Comparison of ENCODE assay signal across 12 cellular contexts in genomic region chr19:45815501-45816216, GRCh38. TPM values are rescaled to one million over a fixed set of nuclear protein-coding genes. Genes with fewer than 3 reads are reported as not detected.
DNase-seq lines count a peak whose midpoint lies in the region; ATAC-seq, FAIRE-seq and TF ChIP-seq lines count a peak whose summit lies in the region.
"Had no signal": no experiment of that assay in that cellular context is flagged by ENCODE, and none has a peak within 500 bp of the region (broad histone marks: within the 10 kb centered on the region; RNA-seq: fewer than 3 reads in every experiment).

No MANE protein-coding gene starts in this region.

- ATAC-seq in K562 (no peak), psoas muscle (no peak), HG02798 (IDR thresholded peaks at IDR 0.05; ENCODE audit: poor library complexity, unreplicated experiment) (no peak)
- ATAC-seq: gastroesophageal sphincter had no signal

- no peaks in the 10 kb centered on the region for H3K79me2 ChIP-seq in K562 (ENCODE audit: control insufficient read depth, insufficient read depth, low read length)

- no peak for TF ChIP-seq RAD21 in K562 (CRISPR knock-in tag; conservative IDR thresholded peaks at IDR 0.05 in 1 of 2, IDR thresholded peaks at IDR 0.05 in 1 of 2)

- peak overlapping the region; percentile 78 for H3K4me3 ChIP-seq in H7 (ENCODE audit: insufficient read depth, low read depth, low read length)
- no peak overlapping the region for H3K4me3 ChIP-seq in K562
- peak overlapping the region; percentile 65 for H3K4me3 ChIP-seq in iPS-18a (ENCODE audit: low read length)
- peak overlapping the region; percentile 49 for H3K4me3 ChIP-seq in psoas muscle

- no peak overlapping the region for H2AFZ ChIP-seq in K562 (ENCODE audit: low read depth, low read length)

- H3K36me3 ChIP-seq in H7 (replicated peaks; ENCODE audit: control insufficient read depth, insufficient read depth, low read length) (peaks cover 6% of the 10 kb centered on the region), K562 (ENCODE audit: control insufficient read depth, insufficient read depth, low read length) (peaks cover 34% of the 10 kb centered on the region; the same call in 2 of the 3 replicates), iPS-18a (ENCODE audit: control insufficient read depth, low read depth, low read length) (no peaks in the 10 kb centered on the region), psoas muscle (ENCODE audit: insufficient read depth in 1 of 2, low read depth in 1 of 2) (peaks cover 0 to 13% of the 10 kb centered on the region in 2 donors)

- TF ChIP-seq EP300 in K562 (IDR thresholded peaks at IDR 0.05; ENCODE audit: low read length), result no peak

- BruUV-seq in K562 (replicated peaks; lab: Mats Ljungman, UMichigan), result TSS peak; percentile 46

- H3K27me3 ChIP-seq in H7 (ENCODE audit: control insufficient read depth, insufficient read depth, low read length), result no peaks in the 10 kb centered on the region; the same call in 1 of the 2 replicates
- H3K27me3 ChIP-seq in K562 (ENCODE audit: control insufficient read depth in 2 of 2, insufficient read depth in 2 of 2, low read length in 2 of 2), result no peaks in the 10 kb centered on the region
- H3K27me3 ChIP-seq in iPS-18a (ENCODE audit: control insufficient read depth, insufficient read depth, low read length), result no peaks in the 10 kb centered on the region
- H3K27me3 ChIP-seq in psoas muscle (ENCODE audit: insufficient read depth in 3 of 3, low read length in 2 of 3), result peaks cover 0 to 2% (median 0%) of the 10 kb centered on the region in 3 donors

- no peaks in the 10 kb centered on the region for H3K9me3 ChIP-seq in K562 (replicated peaks; ENCODE audit: control insufficient read depth, insufficient read depth, low read depth, low read length)
- H3K9me3 ChIP-seq in iPS-18a (ENCODE audit: control insufficient read depth, low read depth, low read length), result no peaks in the 10 kb centered on the region
- no peaks in the 10 kb centered on the region for H3K9me3 ChIP-seq in psoas muscle
- H3K9me3 ChIP-seq: gastroesophageal sphincter had no signal

- no peak overlapping the region for H3K9ac ChIP-seq in K562 (ENCODE audit: insufficient read depth in 1 of 2, low read depth in 2 of 2, low read length in 2 of 2)
- H3K9ac ChIP-seq in iPS-18a (ENCODE audit: low read length), result peak overlapping the region; percentile 82

- in situ Hi-C loops in K562 (cut with MboI) (no loop called here), GM13976 (cut with MboI; ENCODE audit: low sequenced_read_pairs, unreplicated experiment) (no loop called here)

- POLR2A ChIA-PET in K562 (lab: Yijun Ruan, JAX), result interaction anchor here (1.2 kb wide), 1 partner anchor 67 kb away, joined by 3 read pairs; no protein-coding TSS in a partner anchor

- 85% methylated on average over 10 of the region's 43 CpGs for WGBS in K562 (ENCODE audit: insufficient coverage, low coverage, missing lambda C conversion rate)
- WGBS in psoas muscle, 3 donors, result 12 to 14% (median 14%) methylated on average over 35 to 43 of the region's 43 CpGs

- intact Hi-C loops in K562 (cut with micrococcal nuclease) (loop anchor here (5.0 to 10.0 kb wide), 2 partner anchors 197 to 259 kb away; no protein-coding TSS in a partner anchor), psoas muscle (cut with DNase I) (no loop called here)

- H4K20me1 ChIP-seq in K562 (replicated peaks; ENCODE audit: control insufficient read depth, insufficient read depth, low read length), result peaks cover 13% of the 10 kb centered on the region; the same call in 1 of the 2 replicates

- H3K27ac ChIP-seq in K562 (ENCODE audit: extremely low read depth, low read depth, low read length) (no peak overlapping the region), iPS-18a (ENCODE audit: low read length) (peak overlapping the region; percentile 89), psoas muscle (no peak overlapping the region)
- H3K27ac ChIP-seq: gastroesophageal sphincter had no signal

- peaks cover 2% of the 10 kb centered on the region for H3K9me1 ChIP-seq in K562 (ENCODE audit: control insufficient read depth, insufficient read depth, low read length)

- DNase-seq in H7 (peak; percentile 97), K562 (ENCODE audit: extremely low read depth in 1 of 4, low spot score in 3 of 4) (no peak), psoas muscle (no peak), GM13976 (ENCODE audit: low spot score) (no peak), SKM-1 (lab: John Stamatoyannopoulos, UW; ENCODE audit: unreplicated experiment) (no peak)
- DNase-seq in activated CD8-positive, alpha-beta memory T cell treated with anti-CD3 and anti-CD28 coated beads, Interleukin-2, amount 50 U/mL, for 4 hours, result no peak
- DNase-seq: activated CD4-positive, alpha-beta T cell treated with anti-CD3 and anti-CD28 coated beads, Interleukin-2, amount 50 U/mL, for 1 hour; CD4-positive, CD25-positive, alpha-beta regulatory T cell; NCI-H1436 treated with DMSO at 0.1 percent for 48 hours had no signal

- TF ChIP-seq CTCF in K562 (IDR thresholded peaks at IDR 0.05 in 2 of 3, conservative IDR thresholded peaks at IDR 0.05 in 1 of 3; ENCODE audit: insufficient read depth in 2 of 3, low read depth in 1 of 3, low read length in 3 of 3) (no peak), psoas muscle (IDR thresholded peaks at IDR 0.05) (no peak), GM13976 (IDR thresholded peaks at IDR 0.05; ENCODE audit: borderline replicate concordance, control extremely low read depth, extremely low read depth, insufficient read depth, missing control alignments) (no peak)

- CTCF ChIA-PET in K562 (lab: Yijun Ruan, JAX; ENCODE audit: low intra/inter-chr PET ratio), result interaction anchor here (2.0 to 3.3 kb wide), 2 partner anchors 68 to 262 kb away, joined by 16 to 56 read pairs; no protein-coding TSS in a partner anchor

- no peak overlapping the region for H3K4me2 ChIP-seq in K562 (ENCODE audit: insufficient read depth, low read length)

- no peak for FAIRE-seq in K562 (lab: Jason Lieb, UNC)

- H3K4me1 ChIP-seq in K562 (replicated peaks in 1 of 2; ENCODE audit: control insufficient read depth in 2 of 2, insufficient read depth in 2 of 2, low read length in 2 of 2), result peaks cover under 1 to 40% of the 10 kb centered on the region in 2 experiments; a peak in 4 of 5 replicates
- peaks cover 21% of the 10 kb centered on the region for H3K4me1 ChIP-seq in iPS-18a (ENCODE audit: control insufficient read depth, low read depth, low read length)
- H3K4me1 ChIP-seq in psoas muscle, result no peaks in the 10 kb centered on the region

- TF ChIP-seq POLR2A in K562 (conservative IDR thresholded peaks at IDR 0.05), result no peak

RNA-seq across cellular contexts. Expression of gene RSPH6A, which starts 0.6 kb away (rescaled TPM):
- 0.38 and 0.44 TPM in 2 replicates for total RNA-seq in H7 (2014; rRNA removed; shearing (Covaris generic))
- 0.63 and 3.1 TPM in 2 replicates for total RNA-seq in K562 (2011; cell fraction: chromatin; rRNA removed; ENCODE audit: low replicate concordance)
- 1.5 and 1.7 TPM in 2 replicates for total RNA-seq in K562 (2011; cell fraction: nucleolus; rRNA removed)
- total RNA-seq in K562 (2011; cell fraction: nucleoplasm; rRNA removed), result 0.81 and 1.1 TPM in 2 replicates
- not detected in 2 replicates for total RNA-seq in K562 (2014; rRNA removed)
- total RNA-seq in K562 (2014; rRNA removed; fragmentation: Illumina TruSeq; extraction: Trizol), result not detected in 2 replicates
- 0.07 TPM in 1 of 2 replicates, not detected in the other for total RNA-seq in K562 (2015; rRNA removed; fragmentation: Illumina TruSeq; extraction: Trizol)
- total RNA-seq in K562 (2021), result 0.07 TPM in 1 of 2 replicates, not detected in the other
- polyA plus RNA-seq in K562 (2011; rRNA removed), result 0.03 and 0.04 TPM in 2 replicates
- not detected in 2 replicates for polyA plus RNA-seq in K562 (2011; cell fraction: cytosol; rRNA removed)
- 0.08 and 0.14 TPM in 2 replicates for polyA plus RNA-seq in K562 (2011; cell fraction: nucleus; rRNA removed)
- polyA plus RNA-seq in K562 (2012), result 0.05 and 0.15 TPM in 2 replicates
- polyA plus RNA-seq in K562 (2014; fragmentation: Illumina TruSeq; extraction: Trizol), result not detected in 2 replicates
- polyA plus RNA-seq in K562 (2014; fragmentation: Nextera tagmentation; extraction: Ambion mirVana), result not detected
- 0.07 and 0.15 TPM in 2 replicates for polyA plus RNA-seq in K562 (2014; rRNA removed)
- polyA minus RNA-seq in K562 (2011; rRNA and poly(A)+ RNA removed), result 0.09 TPM in 1 of 2 replicates, not detected in the other
- not detected in 2 replicates for polyA minus RNA-seq in K562 (2011; cell fraction: cytosol; rRNA and poly(A)+ RNA removed)
- 0.54 and 0.56 TPM in 2 replicates for polyA minus RNA-seq in K562 (2011; cell fraction: nucleus; rRNA and poly(A)+ RNA removed)
- total RNA-seq in psoas muscle, result under 1 TPM in 2 of 4 donors, not detected in 2; 0.12 to 0.15 TPM
- polyA plus RNA-seq in psoas muscle, result under 1 TPM in 2 of 3 donors, not detected in 1; 0.03 to 0.05 TPM
- polyA plus RNA-seq: CD4-positive, CD25-positive, alpha-beta regulatory T cell had no signal

RNA-seq across cellular contexts. Expression of gene DMWD, which starts 23.0 kb away (rescaled TPM):
- 35.9 and 47.1 TPM in 2 replicates for total RNA-seq in H7 (2014; rRNA removed; shearing (Covaris generic))
- total RNA-seq in K562 (2011; cell fraction: chromatin; rRNA removed; ENCODE audit: low replicate concordance), result 93.8 and 251 TPM in 2 replicates
- 136 and 149 TPM in 2 replicates for total RNA-seq in K562 (2011; cell fraction: nucleolus; rRNA removed)
- 124 and 146 TPM in 2 replicates for total RNA-seq in K562 (2011; cell fraction: nucleoplasm; rRNA removed)
- total RNA-seq in K562 (2014; rRNA removed) (30.5 and 38.4 TPM in 2 replicates), K562 (2014; rRNA removed; fragmentation: Illumina TruSeq; extraction: Trizol) (18.1 and 20.0 TPM in 2 replicates), K562 (2015; rRNA removed; fragmentation: Illumina TruSeq; extraction: Trizol) (19.0 and 20.7 TPM in 2 replicates), K562 (2021) (51.3 and 54.6 TPM in 2 replicates), psoas muscle (100 to 1,000 TPM in 1 of 4 donors, 10 to 100 TPM in 3; 50.8 to 104 (median 66.9) TPM)
- polyA plus RNA-seq in K562 (2011; rRNA removed) (15.6 and 22.6 TPM in 2 replicates), K562 (2014; fragmentation: Illumina TruSeq; extraction: Trizol) (15.4 and 18.7 TPM in 2 replicates), K562 (2014; fragmentation: Nextera tagmentation; extraction: Ambion mirVana) (1 to 10 TPM; 4.7 to 7.9 TPM), K562 (2014; rRNA removed) (27.7 and 32.8 TPM in 2 replicates), psoas muscle (10 to 100 TPM; 38.4 to 61.8 (median 48.2) TPM)
- polyA plus RNA-seq in K562 (2011; cell fraction: cytosol; rRNA removed), result 23.6 and 33.0 TPM in 2 replicates
- polyA plus RNA-seq in K562 (2011; cell fraction: nucleus; rRNA removed), result 46.4 and 68.1 TPM in 2 replicates
- polyA plus RNA-seq in K562 (2012), result 28.7 and 29.1 TPM in 2 replicates
- 21.1 and 23.5 TPM in 2 replicates for polyA minus RNA-seq in K562 (2011; rRNA and poly(A)+ RNA removed)
- 22.7 and 27.3 TPM in 2 replicates for polyA minus RNA-seq in K562 (2011; cell fraction: cytosol; rRNA and poly(A)+ RNA removed)
- polyA minus RNA-seq in K562 (2011; cell fraction: nucleus; rRNA and poly(A)+ RNA removed), result 38.4 and 45.5 TPM in 2 replicates

RNA-seq across cellular contexts. Expression of gene DMPK, which starts 33.4 kb away (rescaled TPM):
- 6.4 and 18.8 TPM in 2 replicates for total RNA-seq in H7 (2014; rRNA removed; shearing (Covaris generic))
- 108 and 213 TPM in 2 replicates for total RNA-seq in K562 (2011; cell fraction: chromatin; rRNA removed; ENCODE audit: low replicate concordance)
- 94.9 and 106 TPM in 2 replicates for total RNA-seq in K562 (2011; cell fraction: nucleolus; rRNA removed)
- 85.3 and 105 TPM in 2 replicates for total RNA-seq in K562 (2011; cell fraction: nucleoplasm; rRNA removed)
- total RNA-seq in K562 (2014; rRNA removed), result 7.7 and 10.9 TPM in 2 replicates
- 2.3 and 2.8 TPM in 2 replicates for total RNA-seq in K562 (2014; rRNA removed; fragmentation: Illumina TruSeq; extraction: Trizol)
- 7.3 and 8.8 TPM in 2 replicates for total RNA-seq in K562 (2015; rRNA removed; fragmentation: Illumina TruSeq; extraction: Trizol)
- total RNA-seq in K562 (2021), result 22.7 and 26.5 TPM in 2 replicates
- polyA plus RNA-seq in K562 (2011; rRNA removed), result 7.0 and 11.2 TPM in 2 replicates
- polyA plus RNA-seq in K562 (2011; cell fraction: cytosol; rRNA removed), result 8.7 and 21.2 TPM in 2 replicates
- polyA plus RNA-seq in K562 (2011; cell fraction: nucleus; rRNA removed), result 75.5 and 114 TPM in 2 replicates
- 23.7 and 50.9 TPM in 2 replicates for polyA plus RNA-seq in K562 (2012)
- 8.0 and 9.1 TPM in 2 replicates for polyA plus RNA-seq in K562 (2014; fragmentation: Illumina TruSeq; extraction: Trizol)
- polyA plus RNA-seq in K562 (2014; fragmentation: Nextera tagmentation; extraction: Ambion mirVana), result under 1 TPM; 0.24 to 0.63 TPM
- 19.1 and 31.3 TPM in 2 replicates for polyA plus RNA-seq in K562 (2014; rRNA removed)
- polyA minus RNA-seq in K562 (2011; rRNA and poly(A)+ RNA removed), result 6.7 and 13.0 TPM in 2 replicates
- 5.6 and 7.0 TPM in 2 replicates for polyA minus RNA-seq in K562 (2011; cell fraction: cytosol; rRNA and poly(A)+ RNA removed)
- polyA minus RNA-seq in K562 (2011; cell fraction: nucleus; rRNA and poly(A)+ RNA removed), result 16.8 and 17.1 TPM in 2 replicates
- total RNA-seq in psoas muscle, result 100 to 1,000 TPM; 132 to 617 (median 337) TPM
- polyA plus RNA-seq in psoas muscle, result 10 to 100 TPM; 53.0 to 77.7 (median 77.0) TPM

RNA-seq across cellular contexts. Expression of gene SIX5, which starts 46.6 kb away (rescaled TPM):
- 18.7 and 22.0 TPM in 2 replicates for total RNA-seq in H7 (2014; rRNA removed; shearing (Covaris generic))
- 4.2 and 17.4 TPM in 2 replicates for total RNA-seq in K562 (2011; cell fraction: chromatin; rRNA removed; ENCODE audit: low replicate concordance)
- total RNA-seq in K562 (2011; cell fraction: nucleolus; rRNA removed), result 13.7 and 19.0 TPM in 2 replicates
- 6.2 and 8.5 TPM in 2 replicates for total RNA-seq in K562 (2011; cell fraction: nucleoplasm; rRNA removed)
- 7.9 and 9.0 TPM in 2 replicates for total RNA-seq in K562 (2014; rRNA removed)
- total RNA-seq in K562 (2014; rRNA removed; fragmentation: Illumina TruSeq; extraction: Trizol), result 1.0 and 1.4 TPM in 2 replicates
- total RNA-seq in K562 (2015; rRNA removed; fragmentation: Illumina TruSeq; extraction: Trizol), result 4.2 and 5.0 TPM in 2 replicates
- total RNA-seq in K562 (2021), result 15.2 and 17.2 TPM in 2 replicates
- 2.5 and 6.1 TPM in 2 replicates for polyA plus RNA-seq in K562 (2011; rRNA removed)
- polyA plus RNA-seq in K562 (2011; cell fraction: cytosol; rRNA removed), result 5.6 and 11.7 TPM in 2 replicates
- polyA plus RNA-seq in K562 (2011; cell fraction: nucleus; rRNA removed), result 22.2 and 28.1 TPM in 2 replicates
- 5.5 and 16.8 TPM in 2 replicates for polyA plus RNA-seq in K562 (2012)
- 7.4 and 12.5 TPM in 2 replicates for polyA plus RNA-seq in K562 (2014; fragmentation: Illumina TruSeq; extraction: Trizol)
- not detected for polyA plus RNA-seq in K562 (2014; fragmentation: Nextera tagmentation; extraction: Ambion mirVana)
- polyA plus RNA-seq in K562 (2014; rRNA removed), result 9.7 and 10.2 TPM in 2 replicates
- polyA minus RNA-seq in K562 (2011; rRNA and poly(A)+ RNA removed), result 0.74 and 0.93 TPM in 2 replicates
- 4.6 and 7.9 TPM in 2 replicates for polyA minus RNA-seq in K562 (2011; cell fraction: cytosol; rRNA and poly(A)+ RNA removed)
- 7.8 and 10.1 TPM in 2 replicates for polyA minus RNA-seq in K562 (2011; cell fraction: nucleus; rRNA and poly(A)+ RNA removed)
- 10 to 100 TPM in 1 of 4 donors, 1 to 10 TPM in 3; 9.2 to 14.5 (median 9.4) TPM for total RNA-seq in psoas muscle
- 1 to 10 TPM; 7.0 to 9.1 (median 8.7) TPM for polyA plus RNA-seq in psoas muscle

RNA-seq across cellular contexts. Expression of gene SYMPK, which starts 47.3 kb away (rescaled TPM):
- 66.2 and 70.3 TPM in 2 replicates for total RNA-seq in H7 (2014; rRNA removed; shearing (Covaris generic))
- 281 and 416 TPM in 2 replicates for total RNA-seq in K562 (2011; cell fraction: chromatin; rRNA removed; ENCODE audit: low replicate concordance)
- 171 and 172 TPM in 2 replicates for total RNA-seq in K562 (2011; cell fraction: nucleolus; rRNA removed)
- total RNA-seq in K562 (2011; cell fraction: nucleoplasm; rRNA removed), result 158 and 183 TPM in 2 replicates
- 58.4 and 60.4 TPM in 2 replicates for total RNA-seq in K562 (2014; rRNA removed)
- total RNA-seq in K562 (2014; rRNA removed; fragmentation: Illumina TruSeq; extraction: Trizol), result 26.4 and 31.4 TPM in 2 replicates
- total RNA-seq in K562 (2015; rRNA removed; fragmentation: Illumina TruSeq; extraction: Trizol), result 38.7 and 40.9 TPM in 2 replicates
- total RNA-seq in K562 (2021), result 86.9 and 95.5 TPM in 2 replicates
- 80.3 and 101 TPM in 2 replicates for polyA plus RNA-seq in K562 (2011; rRNA removed)
- polyA plus RNA-seq in K562 (2011; cell fraction: cytosol; rRNA removed), result 76.7 and 115 TPM in 2 replicates
- polyA plus RNA-seq in K562 (2011; cell fraction: nucleus; rRNA removed), result 192 and 225 TPM in 2 replicates
- 73.1 and 85.2 TPM in 2 replicates for polyA plus RNA-seq in K562 (2012)
- polyA plus RNA-seq in K562 (2014; fragmentation: Illumina TruSeq; extraction: Trizol), result 79.4 and 82.9 TPM in 2 replicates
- under 1 TPM; 0.73 to 0.85 TPM for polyA plus RNA-seq in K562 (2014; fragmentation: Nextera tagmentation; extraction: Ambion mirVana)
- 63.1 and 66.5 TPM in 2 replicates for polyA plus RNA-seq in K562 (2014; rRNA removed)
- 96.1 and 136 TPM in 2 replicates for polyA minus RNA-seq in K562 (2011; rRNA and poly(A)+ RNA removed)
- polyA minus RNA-seq in K562 (2011; cell fraction: cytosol; rRNA and poly(A)+ RNA removed), result 80.5 and 91.6 TPM in 2 replicates
- 37.0 and 46.3 TPM in 2 replicates for polyA minus RNA-seq in K562 (2011; cell fraction: nucleus; rRNA and poly(A)+ RNA removed)
- 10 to 100 TPM; 47.6 to 80.3 (median 56.8) TPM for total RNA-seq in psoas muscle
- 10 to 100 TPM; 27.6 to 37.3 (median 36.6) TPM for polyA plus RNA-seq in psoas muscle
